ENCODE assay signal across 11 cellular contexts in the genomic region with DNA sequence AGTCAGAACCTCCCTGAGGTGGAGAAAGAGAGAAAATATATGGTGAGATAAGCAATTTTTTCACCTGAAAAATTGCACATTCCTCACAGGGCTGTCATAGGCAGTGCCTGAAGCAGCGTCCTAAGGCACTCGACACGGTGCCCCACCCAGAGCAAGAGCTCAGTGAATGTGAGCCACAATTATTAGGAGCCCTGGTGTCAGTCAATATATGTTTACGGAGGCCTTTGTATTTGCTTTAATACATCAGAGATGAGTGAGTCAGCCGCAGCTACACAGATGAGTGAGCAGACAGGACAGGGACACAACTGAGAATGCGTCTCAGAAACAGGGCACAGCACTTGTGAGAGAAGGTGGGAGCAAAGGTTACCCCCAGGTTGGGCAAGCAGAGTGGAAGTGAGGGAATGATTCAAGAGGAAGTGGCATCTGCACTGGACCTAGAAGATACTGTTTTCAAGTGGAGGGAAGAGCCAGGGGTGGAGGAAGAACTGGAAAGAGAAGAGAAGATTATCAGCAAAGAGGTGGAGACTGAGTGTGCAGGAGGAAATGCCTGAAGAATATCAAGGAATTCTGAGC. TPM values are rescaled to one million over a fixed set of nuclear protein-coding genes. Genes with fewer than 3 reads are reported as not detected.
A peak's percentile ranks its signal among the peaks of the same experiment; 100 is the strongest.
DNase-seq lines count a peak whose midpoint lies in the region; ATAC-seq, FAIRE-seq and TF ChIP-seq lines count a peak whose summit lies in the region.
"Had no signal": no experiment of that assay in that cellular context is flagged by ENCODE, and none has a peak within 500 bp of the region (broad histone marks: within the 10 kb centered on the region; RNA-seq: fewer than 3 reads in every experiment).

No MANE protein-coding gene starts in this region.

- H3K27me3 Mint-ChIP-seq in activated CD4-positive, alpha-beta T cell treated with anti-CD3 and anti-CD28 coated beads for 36 hours: no peaks in the 10 kb centered on the region
- H3K27me3 Mint-ChIP-seq in astrocyte (ENCODE audit: low read depth, unreplicated experiment): no peaks in the 10 kb centered on the region
- H3K27me3 Mint-ChIP-seq in naive thymus-derived CD8-positive, alpha-beta T cell: peaks cover 0 to 4% (median 0%) of the 10 kb centered on the region in 5 donors

- H2AFZ ChIP-seq in astrocyte (ENCODE audit: low read depth, low read length) (peak overlapping the region; percentile 29), neuronal stem cell (ENCODE audit: low read length) (peak overlapping the region; percentile 83)

- peaks cover under 1% of the 10 kb centered on the region for H3K79me2 ChIP-seq in astrocyte (ENCODE audit: insufficient read depth, low read length)

- CTCF ChIA-PET in activated CD4-positive, alpha-beta T cell treated with anti-CD3 and anti-CD28 coated beads for 36 hours (lab: Charles Lee): interaction anchor here (0.6 to 1.9 kb wide), 3 partner anchors 20 to 51 kb away, joined by 3 to 5 read pairs (median 4); no protein-coding TSS in a partner anchor

- peak; percentile 24 for ATAC-seq in activated CD4-positive, alpha-beta T cell treated with anti-CD3 and anti-CD28 coated beads for 36 hours
- ATAC-seq in naive thymus-derived CD8-positive, alpha-beta T cell: no peak

- no peak overlapping the region for H3K4me3 Mint-ChIP-seq in activated CD4-positive, alpha-beta T cell treated with anti-CD3 and anti-CD28 coated beads for 36 hours
- no peak overlapping the region for H3K4me3 Mint-ChIP-seq in astrocyte (ENCODE audit: unreplicated experiment)
- H3K4me3 Mint-ChIP-seq in naive thymus-derived CD8-positive, alpha-beta T cell: peak overlapping the region in 1 of 10 donors; percentile 2
- H3K4me3 Mint-ChIP-seq: endodermal cell had no signal

- H3K4me3 ChIP-seq in astrocyte (ENCODE audit: insufficient read depth, low read depth, low read length) (no peak overlapping the region), neuronal stem cell (ENCODE audit: low read length in 2 of 2) (no peak overlapping the region)

- no peaks in the 10 kb centered on the region for H3K9me3 Mint-ChIP-seq in activated CD4-positive, alpha-beta T cell treated with anti-CD3 and anti-CD28 coated beads for 36 hours (ENCODE audit: low read depth)
- no peaks in the 10 kb centered on the region for H3K9me3 Mint-ChIP-seq in astrocyte (ENCODE audit: unreplicated experiment)
- no peaks in the 10 kb centered on the region for H3K9me3 Mint-ChIP-seq in naive thymus-derived CD8-positive, alpha-beta T cell
- H3K9me3 Mint-ChIP-seq: endodermal cell had no signal

- no peaks in the 10 kb centered on the region for H3K36me3 ChIP-seq in astrocyte (ENCODE audit: insufficient read depth, low read length)
- no peaks in the 10 kb centered on the region for H3K36me3 ChIP-seq in neuronal stem cell (replicated peaks in 1 of 2; ENCODE audit: control insufficient read depth in 2 of 2, insufficient read depth in 2 of 2, low read length in 2 of 2)
- H3K36me3 ChIP-seq: WERI-Rb-1 had no signal

- H3K79me1 ChIP-seq in neuronal stem cell (ENCODE audit: low read depth, low read length): no peaks in the 10 kb centered on the region

- H4K20me1 ChIP-seq in astrocyte (ENCODE audit: insufficient read depth, low read length): no peaks in the 10 kb centered on the region

- peak; percentile 31 for DNase-seq in activated CD4-positive, alpha-beta T cell treated with anti-CD3 and anti-CD28 coated beads for 36 hours
- DNase-seq in activated CD4-positive, alpha-beta T cell treated with anti-CD3 and anti-CD28 coated beads for 1 hour: no peak
- DNase-seq in MV-4-11 (lab: John Stamatoyannopoulos, UW) (peak; percentile 4), astrocyte (ENCODE audit: low read depth) (no peak), neuronal stem cell (ENCODE audit: low spot score) (no peak), ecto neural progenitor cell (ENCODE audit: low spot score) (no peak)
- DNase-seq in activated effector memory CD4-positive, alpha-beta T cell treated with Interleukin-2 at 50 U/mL for 16 hours: no peak
- no peak for DNase-seq in naive thymus-derived CD8-positive, alpha-beta T cell

- H3K36me3 Mint-ChIP-seq in activated CD4-positive, alpha-beta T cell treated with anti-CD3 and anti-CD28 coated beads for 36 hours (ENCODE audit: low read depth): no peaks in the 10 kb centered on the region
- H3K36me3 Mint-ChIP-seq in astrocyte (ENCODE audit: low read depth, unreplicated experiment): no peaks in the 10 kb centered on the region
- no peaks in the 10 kb centered on the region for H3K36me3 Mint-ChIP-seq in naive thymus-derived CD8-positive, alpha-beta T cell

- no peak for FAIRE-seq in astrocyte (lab: Jason Lieb, UNC)

- no peak overlapping the region for H2BK5ac ChIP-seq in neuronal stem cell (ENCODE audit: low read length)

- H3K4me2 ChIP-seq in astrocyte (ENCODE audit: low read length) (peak overlapping the region; percentile 62), neuronal stem cell (ENCODE audit: insufficient read depth, low read length, poor library complexity, severe bottlenecking) (no peak overlapping the region)

- peak overlapping the region; percentile 4 for H2BK15ac ChIP-seq in neuronal stem cell (ENCODE audit: low read length)

- WGBS in neuronal stem cell (ENCODE audit: extremely low coverage in 2 of 2, insufficient read length in 2 of 2, insufficient replicate concordance in 1 of 2), 2 donors: no CpG with 5 or more reads among the region's 6 CpGs

- H3K9me3 ChIP-seq in astrocyte (ENCODE audit: insufficient read depth, low read depth, low read length) (no peaks in the 10 kb centered on the region), neuronal stem cell (replicated peaks in 1 of 2; ENCODE audit: control insufficient read depth in 2 of 2, insufficient read depth in 1 of 2, low read depth in 1 of 2, low read length in 2 of 2) (no peaks in the 10 kb centered on the region)

- H3K4ac ChIP-seq in neuronal stem cell (ENCODE audit: low read length): no peak overlapping the region

- H3K4me1 ChIP-seq in astrocyte (ENCODE audit: insufficient read depth, low read length) (peaks cover 36% of the 10 kb centered on the region), neuronal stem cell (ENCODE audit: control insufficient read depth in 2 of 2, insufficient read depth in 1 of 2, low read depth in 1 of 2, low read length in 2 of 2) (peaks cover 10 to 19% of the 10 kb centered on the region in 2 donors)

- no peak overlapping the region for H3K18ac ChIP-seq in neuronal stem cell (ENCODE audit: low read length)

- H3K27ac Mint-ChIP-seq in activated CD4-positive, alpha-beta T cell treated with anti-CD3 and anti-CD28 coated beads for 36 hours: no peak overlapping the region
- peak overlapping the region; percentile 26 for H3K27ac Mint-ChIP-seq in astrocyte (ENCODE audit: unreplicated experiment)
- peak overlapping the region in 2 of 10 donors; percentile 14 to 20 for H3K27ac Mint-ChIP-seq in naive thymus-derived CD8-positive, alpha-beta T cell
- H3K27ac Mint-ChIP-seq: endodermal cell had no signal

- no peak overlapping the region for H2BK120ac ChIP-seq in neuronal stem cell (ENCODE audit: low read depth, low read length)

- H3K27me3 ChIP-seq in astrocyte (ENCODE audit: insufficient read depth, low read length) (no peaks in the 10 kb centered on the region), neuronal stem cell (ENCODE audit: control insufficient read depth in 3 of 3, insufficient read depth in 3 of 3, low read depth in 1 of 3, low read length in 3 of 3) (peaks cover 0 to 4% (median 0%) of the 10 kb centered on the region in 3 experiments)

- peaks cover 28% of the 10 kb centered on the region for H3K4me1 Mint-ChIP-seq in activated CD4-positive, alpha-beta T cell treated with anti-CD3 and anti-CD28 coated beads for 36 hours
- peaks cover 34% of the 10 kb centered on the region for H3K4me1 Mint-ChIP-seq in astrocyte (ENCODE audit: low read depth, unreplicated experiment)
- peaks cover 5 to 18% (median 14%) of the 10 kb centered on the region in 4 donors for H3K4me1 Mint-ChIP-seq in naive thymus-derived CD8-positive, alpha-beta T cell

- POLR2A ChIA-PET in activated CD4-positive, alpha-beta T cell treated with anti-CD3 and anti-CD28 coated beads for 36 hours (lab: Charles Lee): no interaction called here
- POLR2A ChIA-PET in naive thymus-derived CD8-positive, alpha-beta T cell (lab: Charles Lee): no interaction called here

- no peak overlapping the region for H4K91ac ChIP-seq in neuronal stem cell (ENCODE audit: low read depth, low read length, poor library complexity)

- H3K27ac ChIP-seq in astrocyte (ENCODE audit: low read depth, low read length) (no peak overlapping the region), neuronal stem cell (replicated peaks; ENCODE audit: low read length) (no peak overlapping the region)
- H3K27ac ChIP-seq: WERI-Rb-1 had no signal

- no peak overlapping the region for H3K23ac ChIP-seq in neuronal stem cell (ENCODE audit: low read depth, low read length, poor library complexity)

- no peak overlapping the region for H3K14ac ChIP-seq in neuronal stem cell (ENCODE audit: low read length)

- H2AK5ac ChIP-seq in neuronal stem cell (ENCODE audit: low read depth, low read length): no peak overlapping the region

- no peak overlapping the region for H4K8ac ChIP-seq in neuronal stem cell (ENCODE audit: low read depth, low read length)

- intact Hi-C loops in activated CD4-positive, alpha-beta T cell treated with anti-CD3 and anti-CD28 coated beads for 36 hours (cut with DNase I, micrococcal nuclease): loop anchor here in 1 of 2 experiments (5.0 kb wide), 1 partner anchor 138 kb away; no protein-coding TSS in a partner anchor

- no peak overlapping the region for H2BK12ac ChIP-seq in neuronal stem cell (ENCODE audit: low read length)

- H3K9ac ChIP-seq in astrocyte (ENCODE audit: low read length) (no peak overlapping the region), neuronal stem cell (ENCODE audit: low read depth, low read length, poor library complexity) (no peak overlapping the region)

- TF ChIP-seq CTCF in astrocyte (IDR thresholded peaks at IDR 0.05; ENCODE audit: insufficient read depth, low read depth, low read length): no peak

RNA-seq across cellular contexts. Expression of gene PIGC, which starts 5.2 kb away (rescaled TPM):
- 10 to 100 TPM; 14.7 to 17.1 TPM for total RNA-seq in activated CD4-positive, alpha-beta T cell treated with anti-CD3 and anti-CD28 coated beads for 36 hours
- total RNA-seq in astrocyte: 17.8 and 19.5 TPM in 2 replicates
- 24.2 TPM for polyA plus RNA-seq in neuronal stem cell (2013, experiment 1 of 2)
- 23.2 TPM for polyA plus RNA-seq in neuronal stem cell (2013, experiment 2 of 2)
- 10 to 100 TPM; 35.8 to 43.2 TPM for total RNA-seq in naive thymus-derived CD8-positive, alpha-beta T cell
- polyA plus RNA-seq in naive thymus-derived CD8-positive, alpha-beta T cell: 10 to 100 TPM; 69.1 to 92.8 (median 86.1) TPM

RNA-seq across cellular contexts. Expression of gene C1orf105, which starts 28.6 kb away (rescaled TPM):
- total RNA-seq in activated CD4-positive, alpha-beta T cell treated with anti-CD3 and anti-CD28 coated beads for 36 hours: not detected
- total RNA-seq in astrocyte: not detected in 2 replicates
- 0.32 TPM for polyA plus RNA-seq in neuronal stem cell (2013, experiment 1 of 2)
- 0.43 TPM for polyA plus RNA-seq in neuronal stem cell (2013, experiment 2 of 2)
- under 1 TPM in 1 of 2 experiments, not detected in 1; 0.68 TPM for total RNA-seq in naive thymus-derived CD8-positive, alpha-beta T cell
- polyA plus RNA-seq in naive thymus-derived CD8-positive, alpha-beta T cell: not detected
- total RNA-seq: endodermal cell, pulmonary artery endothelial cell had no signal

Comparison
In these comparisons a context has a peak if more than half of its experiments do, and no peak if none do; other contexts are left out.
1. DNase-seq: peak in activated CD4-positive, alpha-beta T cell treated with anti-CD3 and anti-CD28 coated beads for 36 hours (single experiment) and MV-4-11 (single experiment); none in activated CD4-positive, alpha-beta T cell treated with anti-CD3 and anti-CD28 coated beads for 1 hour (single experiment), astrocyte (single experiment), neuronal stem cell (single experiment), activated effector memory CD4-positive, alpha-beta T cell treated with Interleukin-2 at 50 U/mL for 16 hours (single experiment), ecto neural progenitor cell (single experiment) and naive thymus-derived CD8-positive, alpha-beta T cell (0 of 10).